ENCODE assay signal across 11 cellular contexts in genomic region chr2:45813003-45813601, GRCh38.
DNase-seq lines count a peak whose midpoint lies in the region; ATAC-seq and TF ChIP-seq lines count a peak whose summit lies in the region.
"Had no signal": no experiment of that assay in that cellular context is flagged by ENCODE, and none has a peak within 500 bp of the region (broad histone marks: within the 10 kb centered on the region; RNA-seq: fewer than 3 reads in every experiment).

No MANE protein-coding gene starts in this region.

- intact Hi-C loops in heart left ventricle (cut with DNase I), result no loop called here
- intact Hi-C loops in gastrocnemius medialis (cut with DNase I; ENCODE audit: low total_unique reads), result no loop called here
- intact Hi-C loops in naive thymus-derived CD4-positive, alpha-beta T cell (cut with micrococcal nuclease), result no loop called here

- H3K9me3 Mint-ChIP-seq in naive thymus-derived CD4-positive, alpha-beta T cell, result no peaks in the 10 kb centered on the region

- H3K27me3 ChIP-seq in heart left ventricle, result no peaks in the 10 kb centered on the region
- no peaks in the 10 kb centered on the region for H3K27me3 ChIP-seq in gastrocnemius medialis
- no peaks in the 10 kb centered on the region for H3K27me3 ChIP-seq in naive thymus-derived CD4-positive, alpha-beta T cell (ENCODE audit: control insufficient read depth in 2 of 2, insufficient read depth in 2 of 2, low read length in 2 of 2)
- H3K27me3 ChIP-seq: tibial nerve had no signal

- POLR2A ChIA-PET in naive thymus-derived CD4-positive, alpha-beta T cell (lab: Charles Lee), result no interaction called here

- H3K36me3 ChIP-seq in heart left ventricle (no peaks in the 10 kb centered on the region), gastrocnemius medialis (no peaks in the 10 kb centered on the region)
- H3K36me3 ChIP-seq in naive thymus-derived CD4-positive, alpha-beta T cell (ENCODE audit: control insufficient read depth in 2 of 3, insufficient read depth in 3 of 3, low read length in 3 of 3), result no peaks in the 10 kb centered on the region
- H3K36me3 ChIP-seq: tibial nerve had no signal

- no peak for TF ChIP-seq CTCF in heart left ventricle (IDR thresholded peaks at IDR 0.05)
- TF ChIP-seq CTCF in gastrocnemius medialis (IDR thresholded peaks at IDR 0.05 in 4 of 5, conservative IDR thresholded peaks at IDR 0.05 in 1 of 5), result no peak

- TF ChIP-seq POLR2A in heart left ventricle (IDR thresholded peaks at IDR 0.05) (no peak), gastrocnemius medialis (IDR thresholded peaks at IDR 0.05) (no peak)

- CTCF ChIA-PET in naive thymus-derived CD4-positive, alpha-beta T cell (lab: Charles Lee), result no interaction called here

- H3K4me1 Mint-ChIP-seq in naive thymus-derived CD4-positive, alpha-beta T cell, result peaks cover 0 to 7% (median 0%) of the 10 kb centered on the region in 7 donors

- ATAC-seq in heart left ventricle, result peak in 3 of 4 donors; percentile 53 to 75 (median 65)
- peak in 1 of 2 donors; percentile 26 for ATAC-seq in gastrocnemius medialis
- no peak for ATAC-seq in naive thymus-derived CD4-positive, alpha-beta T cell
- ATAC-seq in HG02938 (IDR thresholded peaks at IDR 0.05; ENCODE audit: unreplicated experiment), result no peak

- H3K4me3 Mint-ChIP-seq in naive thymus-derived CD4-positive, alpha-beta T cell, result no peak overlapping the region

- H3K36me3 Mint-ChIP-seq in naive thymus-derived CD4-positive, alpha-beta T cell, result no peaks in the 10 kb centered on the region

- in situ Hi-C loops in gastrocnemius medialis (cut with MboI; ENCODE audit: low sequenced_read_pairs in 4 of 4), result loop anchor here in 1 of 4 donors (10.0 kb wide), 1 partner anchor 62 kb away; no protein-coding TSS in a partner anchor

- no peak overlapping the region for H3K27ac Mint-ChIP-seq in naive thymus-derived CD4-positive, alpha-beta T cell

- H3K27me3 Mint-ChIP-seq in naive thymus-derived CD4-positive, alpha-beta T cell, result no peaks in the 10 kb centered on the region

- no peak overlapping the region for H3K4me3 ChIP-seq in heart left ventricle
- H3K4me3 ChIP-seq in gastrocnemius medialis, result no peak overlapping the region
- H3K4me3 ChIP-seq in naive thymus-derived CD4-positive, alpha-beta T cell (ENCODE audit: low read length), result no peak overlapping the region
- H3K4me3 ChIP-seq: tibial nerve had no signal

- H3K9me3 ChIP-seq in heart left ventricle (no peaks in the 10 kb centered on the region), gastrocnemius medialis (no peaks in the 10 kb centered on the region)
- H3K9me3 ChIP-seq in naive thymus-derived CD4-positive, alpha-beta T cell (ENCODE audit: control insufficient read depth in 2 of 3, low read length in 3 of 3), result no peaks in the 10 kb centered on the region
- H3K9me3 ChIP-seq: tibial nerve had no signal

- WGBS in heart left ventricle, 4 donors, result 30 to 47% (median 31%) methylated on average over 7 to 8 of the region's 8 CpGs

- H3K27ac ChIP-seq in heart left ventricle, result peak overlapping the region in 10 of 12 donors; percentile 7 to 78 (median 50)
- H3K27ac ChIP-seq in gastrocnemius medialis, result peak overlapping the region; percentile 2 to 78 (median 68)
- H3K27ac ChIP-seq in naive thymus-derived CD4-positive, alpha-beta T cell (ENCODE audit: low read depth, low read length), result no peak overlapping the region

- H3K4me1 ChIP-seq in heart left ventricle, result peaks cover 6 to 61% (median 39%) of the 10 kb centered on the region in 12 donors
- peaks cover 30 to 38% of the 10 kb centered on the region in 2 donors for H3K4me1 ChIP-seq in gastrocnemius medialis
- no peaks in the 10 kb centered on the region for H3K4me1 ChIP-seq in naive thymus-derived CD4-positive, alpha-beta T cell (ENCODE audit: control insufficient read depth in 2 of 2, insufficient read depth in 2 of 2, low read length in 2 of 2)

- DNase-seq in DMS53 (lab: John Stamatoyannopoulos, UW) (peak; percentile 29), DMS53 treated with DMSO at 0.1 percent for 48 hours (lab: John Stamatoyannopoulos, UW; ENCODE audit: unreplicated experiment) (no peak), SK-N-DZ (ENCODE audit: low spot score) (peak; percentile 66), heart left ventricle (peak; percentile 43 to 65 (median 52)), gastrocnemius medialis (no peak), globus pallidus (ENCODE audit: low spot score) (no peak)
- DNase-seq in naive thymus-derived CD4-positive, alpha-beta T cell, result no peak
- DNase-seq: mammary epithelial cell, T1000 had no signal

Comparison
In these comparisons a context has a peak if more than half of its experiments do, and no peak if none do; other contexts are left out.
1. DNase-seq: peak in DMS53 (single experiment), SK-N-DZ (single experiment) and heart left ventricle (5 of 5); none in DMS53 treated with DMSO at 0.1 percent for 48 hours (single experiment), gastrocnemius medialis (0 of 2), naive thymus-derived CD4-positive, alpha-beta T cell (0 of 9) and globus pallidus (single experiment).
2. ATAC-seq: peak in heart left ventricle (3 of 4); none in naive thymus-derived CD4-positive, alpha-beta T cell (single experiment) and HG02938 (single experiment).